ENCODE assay signal across 9 cellular contexts in the genomic region with DNA sequence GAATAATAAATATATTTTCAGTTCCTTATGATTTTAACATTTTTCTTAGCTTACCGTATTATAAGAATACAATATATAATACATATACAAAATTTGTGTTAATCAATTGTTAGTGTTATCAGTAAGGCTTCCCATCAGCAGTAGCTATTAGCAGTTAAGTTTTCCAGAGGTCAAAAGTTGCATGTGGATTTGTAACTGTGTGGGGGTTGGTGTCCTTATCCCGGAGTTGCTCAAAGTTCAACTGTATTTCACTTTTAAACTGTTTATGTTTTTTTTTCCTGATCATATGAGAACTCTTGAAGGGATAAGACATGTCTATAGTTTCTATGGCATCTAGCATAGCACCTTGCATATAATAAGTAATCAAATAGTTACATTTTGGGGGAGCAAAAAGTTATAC.
"Had no signal": no experiment of that assay in that cellular context is flagged by ENCODE, and none has a peak within 500 bp of the region (broad histone marks: within the 10 kb centered on the region; RNA-seq: fewer than 3 reads in every experiment).

No MANE protein-coding gene starts in this region.

- H3K4me1 ChIP-seq: HAP-1 had no signal

- H3K36me3 ChIP-seq: HAP-1 had no signal

- H3K9me3 Mint-ChIP-seq: HFFc6 had no signal

- ATAC-seq: HCT116, K562 had no signal

- H3K4me3 Mint-ChIP-seq: HFFc6 had no signal

- FAIRE-seq: K562 had no signal

- H3K9me3 ChIP-seq: HAP-1 had no signal

- H3K9ac ChIP-seq: GM23248 had no signal

- DNase-seq: GM23248, GOT3, H7, HFFc6, IMR-90 had no signal

- H3K27ac ChIP-seq: GM23248, HL-60 had no signal

- H3K4me3 ChIP-seq: GM23248, HAP-1, K562 had no signal

- H3K27ac Mint-ChIP-seq: HFFc6 had no signal
